ENCODE assay signal across 9 cellular contexts in genomic region chr9:33265211-33265885, GRCh38. TPM values are rescaled to one million over a fixed set of nuclear protein-coding genes. Genes with fewer than 3 reads are reported as not detected.
DNase-seq lines count a peak whose midpoint lies in the region; ATAC-seq, FAIRE-seq and TF ChIP-seq lines count a peak whose summit lies in the region.
"Had no signal": no experiment of that assay in that cellular context is flagged by ENCODE, and none has a peak within 500 bp of the region (broad histone marks: within the 10 kb centered on the region; RNA-seq: fewer than 3 reads in every experiment).

No MANE protein-coding gene starts in this region.

- TF ChIP-seq POLR2A in HepG2 (IDR thresholded peaks at IDR 0.05; ENCODE audit: insufficient read depth in 1 of 2, low read depth in 2 of 2, low read length in 2 of 2) = no peak

- peaks cover 37% of the 10 kb centered on the region for H3K79me2 ChIP-seq in HepG2 (ENCODE audit: insufficient read depth, low read length)

- peak overlapping the region; percentile 91 for H3K9ac ChIP-seq in HepG2 (ENCODE audit: insufficient read depth, low read depth, low read length)

- no peak overlapping the region for H2AFZ ChIP-seq in HepG2 (ENCODE audit: low read length)

- H3K27me3 ChIP-seq in HepG2 (ENCODE audit: control insufficient read depth in 1 of 2, insufficient read depth in 2 of 2, low read length in 2 of 2) (no peaks in the 10 kb centered on the region; a peak in 1 of 5 replicates), tibial artery (no peaks in the 10 kb centered on the region)

- peak overlapping the region; percentile 97 for H3K4me3 Mint-ChIP-seq in T-helper 2 cell treated with Interferon-gamma antibody and Interleukin-4, amounts not matched to agents 5 μg/mL and 100 μg/mL, for 36 hours

- H3K27ac ChIP-seq in angular gyrus (ENCODE audit: low read depth, low read length) (peak overlapping the region; percentile 56), HepG2 (ENCODE audit: extremely low read length, insufficient read depth, low read length) (peak overlapping the region; percentile 37), tibial artery (peak overlapping the region; percentile 89 to 93)

- TF ChIP-seq EP300 in HepG2 (IDR thresholded peaks at IDR 0.05; ENCODE audit: low read depth in 2 of 2, low read length in 2 of 2) (no peak), HepG2 (CRISPR knock-in tag; IDR thresholded peaks at IDR 0.05; ENCODE audit: borderline replicate concordance) (no peak)

- no peak for TF ChIP-seq RAD21 in HepG2 (CRISPR knock-in tag; IDR thresholded peaks at IDR 0.05)

- peak overlapping the region; percentile 82 to 93 (median 82) for H3K4me3 ChIP-seq in HepG2 (replicated peaks in 1 of 3; ENCODE audit: insufficient read depth in 1 of 3, low read depth in 2 of 3, low read length in 3 of 3)
- peak overlapping the region; percentile 85 to 100 for H3K4me3 ChIP-seq in tibial artery

- no peaks in the 10 kb centered on the region for H4K20me1 ChIP-seq in HepG2 (ENCODE audit: insufficient read depth, low read length)

- H3K36me3 ChIP-seq in HepG2 (replicated peaks in 1 of 2; ENCODE audit: control insufficient read depth in 1 of 2, insufficient read depth in 2 of 2, low read length in 2 of 2) (peaks cover 4 to 40% of the 10 kb centered on the region in 2 experiments), tibial artery (peaks cover 29 to 60% (median 54%) of the 10 kb centered on the region in 3 donors)

- FAIRE-seq in HepG2 (lab: Jason Lieb, UNC) = no peak

- 6% methylated on average over 13 of the region's 13 CpGs for WGBS in HepG2 (ENCODE audit: low lambda C conversion rate)

- H3K4me1 ChIP-seq in HepG2 (ENCODE audit: insufficient read depth, low read length) = peaks cover 30% of the 10 kb centered on the region
- H3K4me1 ChIP-seq in tibial artery = peaks cover 0 to 27% (median 25%) of the 10 kb centered on the region in 4 donors

- POLR2A ChIA-PET in HepG2 (lab: Yijun Ruan, JAX) = interaction anchor here (1.7 kb wide), 1 partner anchor 21 kb away, joined by 5 read pairs; no protein-coding TSS in a partner anchor

- H3K4me2 ChIP-seq in HepG2 (ENCODE audit: low read depth, low read length) = peak overlapping the region; percentile 95

- H3K9me3 ChIP-seq in HepG2 (ENCODE audit: low read length) (no peaks in the 10 kb centered on the region), tibial artery (no peaks in the 10 kb centered on the region)

- TF ChIP-seq CTCF in HepG2 (CRISPR knock-in tag; IDR thresholded peaks at IDR 0.05) (no peak), tibial artery (IDR thresholded peaks at IDR 0.05) (no peak)

- H3K27me3 Mint-ChIP-seq in T-helper 2 cell treated with Interferon-gamma antibody and Interleukin-4, amounts not matched to agents 5 μg/mL and 100 μg/mL, for 36 hours (ENCODE audit: low read depth) = no peaks in the 10 kb centered on the region

- peaks cover 55% of the 10 kb centered on the region for H3K36me3 Mint-ChIP-seq in T-helper 2 cell treated with Interferon-gamma antibody and Interleukin-4, amounts not matched to agents 5 μg/mL and 100 μg/mL, for 36 hours (ENCODE audit: low read depth)

- CTCF ChIA-PET in HepG2 (lab: Yijun Ruan, JAX; ENCODE audit: low intra/inter-chr PET ratio, low total read pairs) = interaction anchor here (1.3 kb wide), 1 partner anchor 36 kb away, joined by 4 read pairs; no protein-coding TSS in a partner anchor

- peaks cover 37% of the 10 kb centered on the region for H3K4me1 Mint-ChIP-seq in T-helper 2 cell treated with Interferon-gamma antibody and Interleukin-4, amounts not matched to agents 5 μg/mL and 100 μg/mL, for 36 hours (ENCODE audit: low read depth)

- DNase-seq in T-helper 2 cell treated with Interferon-gamma antibody and Interleukin-4, amounts not matched to agents 5 μg/mL and 100 μg/mL, for 36 hours (ENCODE audit: low spot score) = no peak
- DNase-seq in T-helper 2 cell (no peak), HepG2 (ENCODE audit: low spot score) (no peak), tibial artery (no peak)

- H3K9me3 Mint-ChIP-seq in T-helper 2 cell treated with Interferon-gamma antibody and Interleukin-4, amounts not matched to agents 5 μg/mL and 100 μg/mL, for 36 hours = no peaks in the 10 kb centered on the region

- ATAC-seq in HepG2 (peak; percentile 6), HG02798 (IDR thresholded peaks at IDR 0.05; ENCODE audit: poor library complexity, unreplicated experiment) (no peak), GM18517 (IDR thresholded peaks at IDR 0.05; ENCODE audit: unreplicated experiment) (no peak), GM18858 (IDR thresholded peaks at IDR 0.05; ENCODE audit: unreplicated experiment) (no peak)

- peak overlapping the region; percentile 97 for H3K27ac Mint-ChIP-seq in T-helper 2 cell treated with Interferon-gamma antibody and Interleukin-4, amounts not matched to agents 5 μg/mL and 100 μg/mL, for 36 hours

- in situ Hi-C loops in HepG2 (cut with HindIII; ENCODE audit: extremely low pct_ligation_motif_present, low pct_unique_long_range_greater_than_20kb) = no loop called here

- BruUV-seq in HepG2 (replicated peaks; lab: Mats Ljungman, UMichigan) = TSS peak; percentile 56

- intact Hi-C loops in HepG2 (cut with micrococcal nuclease; ENCODE audit: unreplicated experiment) = no loop called here
- intact Hi-C loops in tibial artery (cut with DNase I; ENCODE audit: low total_unique reads) = no loop called here

RNA-seq across cellular contexts. Expression of gene CHMP5, which starts 0.5 kb away (rescaled TPM):
- 57.3 and 91.4 TPM in 2 replicates for total RNA-seq in HepG2 (2016; rRNA removed; fragmentation: Illumina TruSeq; extraction: Trizol)
- 15.4 and 16.1 TPM in 2 replicates for total RNA-seq in HepG2 (2016; cell fraction: cytosol; rRNA removed; fragmentation: Illumina TruSeq; extraction: Trizol; ENCODE audit: low read depth)
- total RNA-seq in HepG2 (2016; cell fraction: insoluble cytoplasmic fraction; rRNA removed; fragmentation: Illumina TruSeq; extraction: Trizol) = 59.1 and 93.1 TPM in 2 replicates
- 15.5 and 22.5 TPM in 2 replicates for total RNA-seq in HepG2 (2016; cell fraction: membrane; rRNA removed; fragmentation: Illumina TruSeq; extraction: Trizol)
- 19.9 and 22.9 TPM in 2 replicates for total RNA-seq in HepG2 (2016; cell fraction: nucleus; rRNA removed; fragmentation: Illumina TruSeq; extraction: Trizol)
- polyA plus RNA-seq in HepG2 (2011; rRNA removed) = 36.1 and 46.0 TPM in 2 replicates
- polyA plus RNA-seq in HepG2 (2011; cell fraction: cytosol; rRNA removed) = 25.0 and 39.0 TPM in 2 replicates
- 9.7 and 13.5 TPM in 2 replicates for polyA plus RNA-seq in HepG2 (2011; cell fraction: nucleus; rRNA removed)
- 60.6 and 62.8 TPM in 2 replicates for polyA plus RNA-seq in HepG2 (2012)
- 9.9 and 11.6 TPM in 2 replicates for polyA plus RNA-seq in HepG2 (2016; cell fraction: cytosol; fragmentation: Illumina TruSeq; extraction: Trizol; ENCODE audit: low read depth)
- 88.3 and 97.0 TPM in 2 replicates for polyA plus RNA-seq in HepG2 (2016; cell fraction: insoluble cytoplasmic fraction; fragmentation: Illumina TruSeq; extraction: Trizol; ENCODE audit: low read depth)
- 13.7 and 14.0 TPM in 2 replicates for polyA plus RNA-seq in HepG2 (2016; cell fraction: membrane; fragmentation: Illumina TruSeq; extraction: Trizol; ENCODE audit: low read depth)
- 41.6 and 43.1 TPM in 2 replicates for polyA plus RNA-seq in HepG2 (2016; cell fraction: nucleus; fragmentation: Illumina TruSeq; extraction: Trizol; ENCODE audit: insufficient read depth, low read depth)
- polyA minus RNA-seq in HepG2 (2011; rRNA and poly(A)+ RNA removed; ENCODE audit: low replicate concordance) = 7.0 and 11.9 TPM in 2 replicates
- polyA minus RNA-seq in HepG2 (2011; cell fraction: cytosol; rRNA and poly(A)+ RNA removed) = 18.4 and 18.5 TPM in 2 replicates
- polyA minus RNA-seq in HepG2 (2011; cell fraction: nucleus; rRNA and poly(A)+ RNA removed) = 13.6 and 14.7 TPM in 2 replicates

RNA-seq across cellular contexts. Expression of gene BAG1, which starts 0.8 kb away (rescaled TPM):
- 52.8 and 59.5 TPM in 2 replicates for total RNA-seq in HepG2 (2016; rRNA removed; fragmentation: Illumina TruSeq; extraction: Trizol)
- total RNA-seq in HepG2 (2016; cell fraction: cytosol; rRNA removed; fragmentation: Illumina TruSeq; extraction: Trizol; ENCODE audit: low read depth) = 111 and 114 TPM in 2 replicates
- 50.3 and 56.5 TPM in 2 replicates for total RNA-seq in HepG2 (2016; cell fraction: insoluble cytoplasmic fraction; rRNA removed; fragmentation: Illumina TruSeq; extraction: Trizol)
- 127 and 134 TPM in 2 replicates for total RNA-seq in HepG2 (2016; cell fraction: membrane; rRNA removed; fragmentation: Illumina TruSeq; extraction: Trizol)
- total RNA-seq in HepG2 (2016; cell fraction: nucleus; rRNA removed; fragmentation: Illumina TruSeq; extraction: Trizol) = 33.0 and 33.1 TPM in 2 replicates
- 18.7 and 23.1 TPM in 2 replicates for polyA plus RNA-seq in HepG2 (2011; rRNA removed)
- 23.7 and 26.0 TPM in 2 replicates for polyA plus RNA-seq in HepG2 (2011; cell fraction: cytosol; rRNA removed)
- 13.1 and 14.7 TPM in 2 replicates for polyA plus RNA-seq in HepG2 (2011; cell fraction: nucleus; rRNA removed)
- 30.4 and 36.9 TPM in 2 replicates for polyA plus RNA-seq in HepG2 (2012)
- 196 and 200 TPM in 2 replicates for polyA plus RNA-seq in HepG2 (2016; cell fraction: cytosol; fragmentation: Illumina TruSeq; extraction: Trizol; ENCODE audit: low read depth)
- polyA plus RNA-seq in HepG2 (2016; cell fraction: insoluble cytoplasmic fraction; fragmentation: Illumina TruSeq; extraction: Trizol; ENCODE audit: low read depth) = 70.3 and 80.5 TPM in 2 replicates
- 164 and 169 TPM in 2 replicates for polyA plus RNA-seq in HepG2 (2016; cell fraction: membrane; fragmentation: Illumina TruSeq; extraction: Trizol; ENCODE audit: low read depth)
- 55.3 and 55.6 TPM in 2 replicates for polyA plus RNA-seq in HepG2 (2016; cell fraction: nucleus; fragmentation: Illumina TruSeq; extraction: Trizol; ENCODE audit: insufficient read depth, low read depth)
- polyA minus RNA-seq in HepG2 (2011; rRNA and poly(A)+ RNA removed; ENCODE audit: low replicate concordance) = 10.8 and 102 TPM in 2 replicates
- 7.8 and 10.2 TPM in 2 replicates for polyA minus RNA-seq in HepG2 (2011; cell fraction: cytosol; rRNA and poly(A)+ RNA removed)
- polyA minus RNA-seq in HepG2 (2011; cell fraction: nucleus; rRNA and poly(A)+ RNA removed) = 36.7 and 43.0 TPM in 2 replicates

RNA-seq across cellular contexts. Expression of gene NFX1, which starts 25.0 kb away (rescaled TPM):
- 27.5 and 29.6 TPM in 2 replicates for total RNA-seq in HepG2 (2016; rRNA removed; fragmentation: Illumina TruSeq; extraction: Trizol)
- 10.0 and 10.5 TPM in 2 replicates for total RNA-seq in HepG2 (2016; cell fraction: cytosol; rRNA removed; fragmentation: Illumina TruSeq; extraction: Trizol; ENCODE audit: low read depth)
- total RNA-seq in HepG2 (2016; cell fraction: insoluble cytoplasmic fraction; rRNA removed; fragmentation: Illumina TruSeq; extraction: Trizol) = 25.5 and 27.2 TPM in 2 replicates
- total RNA-seq in HepG2 (2016; cell fraction: membrane; rRNA removed; fragmentation: Illumina TruSeq; extraction: Trizol) = 15.3 and 17.9 TPM in 2 replicates
- 28.0 and 32.9 TPM in 2 replicates for total RNA-seq in HepG2 (2016; cell fraction: nucleus; rRNA removed; fragmentation: Illumina TruSeq; extraction: Trizol)
- 23.5 and 23.9 TPM in 2 replicates for polyA plus RNA-seq in HepG2 (2011; rRNA removed)
- 17.8 and 22.5 TPM in 2 replicates for polyA plus RNA-seq in HepG2 (2011; cell fraction: cytosol; rRNA removed)
- 30.9 and 38.3 TPM in 2 replicates for polyA plus RNA-seq in HepG2 (2011; cell fraction: nucleus; rRNA removed)
- 22.1 and 22.8 TPM in 2 replicates for polyA plus RNA-seq in HepG2 (2012)
- polyA plus RNA-seq in HepG2 (2016; cell fraction: cytosol; fragmentation: Illumina TruSeq; extraction: Trizol; ENCODE audit: low read depth) = 1.9 and 2.3 TPM in 2 replicates
- 23.0 and 24.3 TPM in 2 replicates for polyA plus RNA-seq in HepG2 (2016; cell fraction: insoluble cytoplasmic fraction; fragmentation: Illumina TruSeq; extraction: Trizol; ENCODE audit: low read depth)
- 4.3 and 5.1 TPM in 2 replicates for polyA plus RNA-seq in HepG2 (2016; cell fraction: membrane; fragmentation: Illumina TruSeq; extraction: Trizol; ENCODE audit: low read depth)
- 41.8 and 48.6 TPM in 2 replicates for polyA plus RNA-seq in HepG2 (2016; cell fraction: nucleus; fragmentation: Illumina TruSeq; extraction: Trizol; ENCODE audit: insufficient read depth, low read depth)
- 62.5 and 108 TPM in 2 replicates for polyA minus RNA-seq in HepG2 (2011; rRNA and poly(A)+ RNA removed; ENCODE audit: low replicate concordance)
- polyA minus RNA-seq in HepG2 (2011; cell fraction: cytosol; rRNA and poly(A)+ RNA removed) = 20.5 and 21.0 TPM in 2 replicates
- 43.5 and 59.6 TPM in 2 replicates for polyA minus RNA-seq in HepG2 (2011; cell fraction: nucleus; rRNA and poly(A)+ RNA removed)

RNA-seq across cellular contexts. Expression of gene SPINK4, which starts 25.4 kb away (rescaled TPM):
- total RNA-seq in HepG2 (2016; rRNA removed; fragmentation: Illumina TruSeq; extraction: Trizol) = 0.53 and 0.98 TPM in 2 replicates
- total RNA-seq in HepG2 (2016; cell fraction: cytosol; rRNA removed; fragmentation: Illumina TruSeq; extraction: Trizol; ENCODE audit: low read depth) = not detected in 2 replicates
- 0.41 TPM in 1 of 2 replicates, not detected in the other for total RNA-seq in HepG2 (2016; cell fraction: insoluble cytoplasmic fraction; rRNA removed; fragmentation: Illumina TruSeq; extraction: Trizol)
- total RNA-seq in HepG2 (2016; cell fraction: membrane; rRNA removed; fragmentation: Illumina TruSeq; extraction: Trizol) = 0.65 TPM in 1 of 2 replicates, not detected in the other
- total RNA-seq in HepG2 (2016; cell fraction: nucleus; rRNA removed; fragmentation: Illumina TruSeq; extraction: Trizol) = not detected in 2 replicates
- 2.0 and 3.4 TPM in 2 replicates for polyA plus RNA-seq in HepG2 (2011; rRNA removed)
- polyA plus RNA-seq in HepG2 (2011; cell fraction: cytosol; rRNA removed) = 3.7 and 4.0 TPM in 2 replicates
- polyA plus RNA-seq in HepG2 (2011; cell fraction: nucleus; rRNA removed) = 1.3 TPM in 1 of 2 replicates, not detected in the other
- polyA plus RNA-seq in HepG2 (2012) = 0.72 TPM in 1 of 2 replicates, not detected in the other
- not detected in 2 replicates for polyA plus RNA-seq in HepG2 (2016; cell fraction: cytosol; fragmentation: Illumina TruSeq; extraction: Trizol; ENCODE audit: low read depth)
- not detected in 2 replicates for polyA plus RNA-seq in HepG2 (2016; cell fraction: insoluble cytoplasmic fraction; fragmentation: Illumina TruSeq; extraction: Trizol; ENCODE audit: low read depth)
- not detected in 2 replicates for polyA plus RNA-seq in HepG2 (2016; cell fraction: membrane; fragmentation: Illumina TruSeq; extraction: Trizol; ENCODE audit: low read depth)
- not detected in 2 replicates for polyA plus RNA-seq in HepG2 (2016; cell fraction: nucleus; fragmentation: Illumina TruSeq; extraction: Trizol; ENCODE audit: insufficient read depth, low read depth)
- polyA minus RNA-seq in HepG2 (2011; rRNA and poly(A)+ RNA removed; ENCODE audit: low replicate concordance) = 1.7 and 183 TPM in 2 replicates
- polyA minus RNA-seq in HepG2 (2011; cell fraction: cytosol; rRNA and poly(A)+ RNA removed) = 7.4 TPM in 2 replicates
- 4.6 TPM in 1 of 2 replicates, not detected in the other for polyA minus RNA-seq in HepG2 (2011; cell fraction: nucleus; rRNA and poly(A)+ RNA removed)
- total RNA-seq: subcutaneous adipose tissue had no signal

Comparison
In these comparisons a context has a peak if more than half of its experiments do, and no peak if none do; other contexts are left out.
1. H3K27ac ChIP-seq: peak in every context shown above with its lines; median percentile 91 in tibial artery; 56 in angular gyrus; 37 in HepG2.